In the genomic region with DNA sequence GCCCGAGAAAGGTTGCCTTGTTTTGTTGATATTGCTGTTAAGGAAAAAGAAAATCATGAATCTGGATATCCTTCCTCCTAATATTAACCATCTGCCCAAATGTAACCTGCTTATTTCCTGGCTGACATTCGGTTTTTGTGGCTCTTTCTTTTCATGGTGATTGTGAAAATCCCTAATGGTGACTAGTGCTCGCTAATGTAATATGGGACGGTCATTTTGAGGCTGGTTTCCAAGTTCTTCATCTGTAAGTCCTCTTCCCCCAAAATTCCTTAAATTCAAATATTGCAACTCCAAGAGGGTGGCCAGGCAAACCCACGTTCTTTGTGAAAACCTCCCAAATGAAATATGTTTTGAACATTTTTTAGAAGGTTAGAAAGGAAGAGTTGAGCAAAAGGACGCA, we compare ENCODE assay signal across 1 cellular context.
TF ChIP-seq lines count a peak whose summit lies in the region.

No MANE protein-coding gene starts in this region.

TF ChIP-seq in IMR-90, 13 proteins besides CTCF, POLR2A, EP300 and RAD21 (continued from another document):
- no peak for TF ChIP-seq USF2 (IDR thresholded peaks at IDR 0.05; ENCODE audit: low read depth, low read length)
- no peak for TF ChIP-seq RCOR1 (IDR thresholded peaks at IDR 0.05; ENCODE audit: insufficient replicate concordance, low read length)
